12 cellular contexts compared by ENCODE assay signal in genomic region chr2:55045685-55046221, GRCh38. TPM values are rescaled to one million over a fixed set of nuclear protein-coding genes. Genes with fewer than 3 reads are reported as not detected.
A peak's percentile ranks its signal among the peaks of the same experiment; 100 is the strongest.
DNase-seq lines count a peak whose midpoint lies in the region; ATAC-seq and TF ChIP-seq lines count a peak whose summit lies in the region.
"Had no signal": no experiment of that assay in that cellular context is flagged by ENCODE, and none has a peak within 500 bp of the region (broad histone marks: within the 10 kb centered on the region; RNA-seq: fewer than 3 reads in every experiment).

No MANE protein-coding gene starts in this region.

- peaks cover 52% of the 10 kb centered on the region for H3K4me1 ChIP-seq in Loucy (ENCODE audit: insufficient read depth, low read length, poor library complexity, severe bottlenecking)

- H3K36me3 ChIP-seq in BJ (ENCODE audit: control insufficient read depth, insufficient read depth, low read length) (no peaks in the 10 kb centered on the region), Loucy (ENCODE audit: insufficient read depth, low read length) (no peaks in the 10 kb centered on the region)

- DNase-seq in BJ (ENCODE audit: low read depth): no peak
- no peak for DNase-seq in choroid plexus epithelial cell (ENCODE audit: low read depth)
- DNase-seq in myocyte (ENCODE audit: low read depth): peak; percentile 47
- DNase-seq in CD1c-positive myeloid dendritic cell (ENCODE audit: extremely low spot score): no peak
- DNase-seq in RPMI8226: no peak
- DNase-seq in NCI-H82 treated with DMSO at 0.1 percent for 48 hours (lab: John Stamatoyannopoulos, UW; ENCODE audit: unreplicated experiment): no peak
- DNase-seq: activated naive CD8-positive, alpha-beta T cell treated with anti-CD3 and anti-CD28 coated beads for 36 hours; foreskin melanocyte; KG1 had no signal

- TF ChIP-seq POLR2A in GM18505 (IDR thresholded peaks at IDR 0.05; ENCODE audit: borderline replicate concordance, extremely low read depth, insufficient read depth, insufficient read length): no peak

- H3K4me3 ChIP-seq in BJ (ENCODE audit: low read depth, low read length) (peak overlapping the region; percentile 29), Loucy (ENCODE audit: low read length, poor library complexity, severe bottlenecking) (peak overlapping the region; percentile 90), choroid plexus epithelial cell (ENCODE audit: low read depth, low read length) (peak overlapping the region; percentile 93)

- H3K9me2 ChIP-seq in Loucy (replicated peaks; ENCODE audit: low read depth, low read length): no peaks in the 10 kb centered on the region

- POLR2A ChIA-PET in BJ (lab: Charles Lee): interaction anchor here (0.6 kb wide), 3 partner anchors 79 to 837 kb away, joined by 3 to 4 read pairs (median 3); no protein-coding TSS in a partner anchor

- H4K20me1 ChIP-seq in Loucy (ENCODE audit: insufficient read depth, low read length, poor library complexity, severe bottlenecking): peaks cover 71% of the 10 kb centered on the region

- H2AFZ ChIP-seq in Loucy (ENCODE audit: low read length): no peak overlapping the region

- TF ChIP-seq CTCF in BJ (IDR thresholded peaks at IDR 0.05; ENCODE audit: insufficient read depth, low read depth, low read length) (no peak), Loucy (conservative IDR thresholded peaks at IDR 0.05; ENCODE audit: low read length) (no peak), choroid plexus epithelial cell (conservative IDR thresholded peaks at IDR 0.05; ENCODE audit: low read depth, low read length) (no peak)

- peak overlapping the region; percentile 49 for H3K9ac ChIP-seq in Loucy (ENCODE audit: low read depth, low read length, poor library complexity, severe bottlenecking)

- H3K27me3 ChIP-seq in BJ (ENCODE audit: control insufficient read depth, insufficient read depth, low read length): no peaks in the 10 kb centered on the region
- no peaks in the 10 kb centered on the region for H3K27me3 ChIP-seq in Loucy (ENCODE audit: insufficient read depth, low read length, poor library complexity, severe bottlenecking)

- peaks cover 92% of the 10 kb centered on the region for H3K79me2 ChIP-seq in Loucy (ENCODE audit: insufficient read depth, low read length)

- no peak for ATAC-seq in GM18505 (IDR thresholded peaks at IDR 0.05; ENCODE audit: unreplicated experiment)
- ATAC-seq: activated CD4-positive, CD25-positive, alpha-beta regulatory T cell treated with anti-CD3 and anti-CD28 coated beads, Interleukin-2, amount 50 U/mL, for 24 hours had no signal

- CTCF ChIA-PET in BJ (lab: Yijun Ruan, JAX): interaction anchor here (0.6 to 0.8 kb wide), 4 partner anchors 69 to 207 kb away, joined by 3 to 4 read pairs (median 4); no protein-coding TSS in a partner anchor

- H3K9me3 ChIP-seq in Loucy (ENCODE audit: insufficient read depth, low read depth, low read length): no peaks in the 10 kb centered on the region

- peak overlapping the region; percentile 97 for H3K4me2 ChIP-seq in Loucy (ENCODE audit: low read depth, low read length, poor library complexity, severe bottlenecking)

- H3F3A ChIP-seq in Loucy (ENCODE audit: low read depth): no peaks in the 10 kb centered on the region; the same call in 1 of the 2 replicates

RNA-seq across cellular contexts. Expression of gene RTN4, which starts 4.5 kb away (rescaled TPM):
- 219 and 400 TPM in 2 replicates for polyA plus RNA-seq in BJ (2011; rRNA removed)
- 204 and 376 TPM in 2 replicates for polyA minus RNA-seq in BJ (2011; rRNA and poly(A)+ RNA removed)
- total RNA-seq in myocyte: 808 and 1,025 TPM in 2 replicates
- polyA plus RNA-seq in myocyte (2012): 845 TPM

Comparison
In these comparisons a context has a peak if more than half of its experiments do, and no peak if none do; other contexts are left out.
1. H3K4me3 ChIP-seq: peak in every context shown above with its lines; median percentile 93 in choroid plexus epithelial cell; 90 in Loucy; 29 in BJ.